8 cellular contexts compared by ENCODE assay signal in the genomic region with DNA sequence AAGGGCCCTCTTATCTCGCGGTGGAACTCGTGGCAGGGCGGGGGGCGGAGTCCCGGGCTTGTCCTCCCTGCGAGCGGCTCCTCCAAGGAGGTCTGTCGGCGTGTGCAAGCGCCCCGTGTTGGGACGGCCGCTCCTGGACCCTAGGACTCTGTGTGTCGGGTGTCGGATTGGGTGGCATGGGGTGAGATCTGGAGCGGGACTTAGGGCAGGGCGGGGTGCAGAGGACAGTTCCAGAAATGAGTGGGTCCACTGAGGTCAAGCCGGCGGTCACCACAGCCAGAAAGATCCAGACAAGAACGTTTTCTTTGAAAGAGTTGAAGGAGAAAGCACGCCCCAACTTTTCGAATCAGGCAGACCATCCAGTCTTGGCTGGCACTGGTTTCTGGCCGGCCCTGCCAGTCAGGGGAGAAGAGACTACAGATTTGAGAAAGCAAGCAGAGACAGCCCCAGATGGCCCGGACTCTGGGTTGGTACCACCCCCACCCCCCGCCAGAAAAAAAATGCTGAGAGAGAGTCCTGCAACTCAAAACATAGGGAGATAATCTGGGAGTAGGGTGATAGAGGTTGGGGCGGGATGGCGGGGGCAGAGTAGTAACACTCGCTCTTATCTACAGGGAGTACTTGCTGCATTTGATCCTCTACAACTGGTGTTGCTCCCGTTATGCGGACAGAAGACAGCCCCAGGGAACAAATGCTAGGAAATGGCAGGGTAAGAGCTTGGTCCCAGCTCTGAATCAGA. TPM values are rescaled to one million over a fixed set of nuclear protein-coding genes. Genes with fewer than 3 reads are reported as not detected.
A peak's percentile ranks its signal among the peaks of the same experiment; 100 is the strongest.
DNase-seq lines count a peak whose midpoint lies in the region; ATAC-seq and TF ChIP-seq lines count a peak whose summit lies in the region.

No MANE protein-coding gene starts in this region.

- peak overlapping the region; percentile 98 to 99 for H3K27ac Mint-ChIP-seq in activated naive CD4-positive, alpha-beta T cell treated with anti-CD3 and anti-CD28 coated beads, Interleukin-2, amount 50 U/mL, for 72 hours

- peaks cover 5 to 40% (median 38%) of the 10 kb centered on the region in 11 experiments; a peak in 21 of 22 replicates for H4K20me1 ChIP-seq in BLaER1 treated with 17β-estradiol and CSF1 and Interleukin-3, amounts not matched to agents 10 nM and 100 nM

- peaks cover 2 to 34% (median 31%) of the 10 kb centered on the region in 11 experiments; a peak in 21 of 22 replicates for H3K36me3 ChIP-seq in BLaER1 treated with 17β-estradiol and CSF1 and Interleukin-3, amounts not matched to agents 10 nM and 100 nM
- H3K36me3 ChIP-seq in left lung (peaks cover 0 to 27% of the 10 kb centered on the region in 2 donors), urinary bladder (ENCODE audit: insufficient read depth) (no peaks in the 10 kb centered on the region)

- H3K27ac ChIP-seq in BLaER1 treated with 17β-estradiol and CSF1 and Interleukin-3, amounts not matched to agents 10 nM and 100 nM: peak overlapping the region; percentile 31 to 95 (median 90); a peak in 20 of 22 replicates
- H3K27ac ChIP-seq in left lung (peak overlapping the region; percentile 92 to 98), urinary bladder (ENCODE audit: low read depth) (peak overlapping the region; percentile 46)

- intact Hi-C loops in left lung (cut with DNase I): no loop called here

- DNase-seq in activated naive CD4-positive, alpha-beta T cell treated with anti-CD3 and anti-CD28 coated beads, Interleukin-2, amount 50 U/mL, for 72 hours (ENCODE audit: low spot score in 2 of 2): no peak
- no peak for DNase-seq in left lung
- DNase-seq in ureter (ENCODE audit: low spot score): no peak
- no peak for DNase-seq in DMS114 treated with DMSO at 0.1 percent for 48 hours (lab: John Stamatoyannopoulos, UW; ENCODE audit: unreplicated experiment)
- DNase-seq in AG20443 (ENCODE audit: low spot score): no peak

- peaks cover 0 to 13% (median 0%) of the 10 kb centered on the region in 11 experiments; a peak in 3 of 22 replicates for H3K27me3 ChIP-seq in BLaER1 treated with 17β-estradiol and CSF1 and Interleukin-3, amounts not matched to agents 10 nM and 100 nM
- no peaks in the 10 kb centered on the region for H3K27me3 ChIP-seq in left lung

- no peaks in the 10 kb centered on the region for H3K9me3 Mint-ChIP-seq in activated naive CD4-positive, alpha-beta T cell treated with anti-CD3 and anti-CD28 coated beads, Interleukin-2, amount 50 U/mL, for 72 hours

- ATAC-seq in HG02571 (IDR thresholded peaks at IDR 0.05; ENCODE audit: unreplicated experiment) (peak; percentile 2), left lung (no peak)
- ATAC-seq in activated naive CD4-positive, alpha-beta T cell treated with anti-CD3 and anti-CD28 coated beads, Interleukin-2, amount 50 U/mL, for 72 hours: no peak

- H3K4me1 ChIP-seq in BLaER1 treated with 17β-estradiol and CSF1 and Interleukin-3, amounts not matched to agents 10 nM and 100 nM: peaks cover 49 to 72% (median 69%) of the 10 kb centered on the region in 10 experiments
- H3K4me1 ChIP-seq in left lung: peaks cover 13 to 67% of the 10 kb centered on the region in 2 donors
- no peaks in the 10 kb centered on the region for H3K4me1 ChIP-seq in urinary bladder (ENCODE audit: insufficient read depth)

- H3K4me3 ChIP-seq in BLaER1 treated with 17β-estradiol and CSF1 and Interleukin-3, amounts not matched to agents 10 nM and 100 nM: peak overlapping the region; percentile 63 to 98 (median 87)
- H3K4me3 ChIP-seq in left lung (peak overlapping the region; percentile 73 to 84), urinary bladder (ENCODE audit: low read depth, low read length) (peak overlapping the region; percentile 58)

- peak overlapping the region; percentile 92 to 100 (median 99) for H3K4me2 ChIP-seq in BLaER1 treated with 17β-estradiol and CSF1 and Interleukin-3, amounts not matched to agents 10 nM and 100 nM

- H3K9me3 ChIP-seq in BLaER1 treated with 17β-estradiol and CSF1 and Interleukin-3, amounts not matched to agents 10 nM and 100 nM (replicated peaks in 1 of 11): no peaks in the 10 kb centered on the region
- H3K9me3 ChIP-seq in left lung: no peaks in the 10 kb centered on the region

- H3K36me3 Mint-ChIP-seq in activated naive CD4-positive, alpha-beta T cell treated with anti-CD3 and anti-CD28 coated beads, Interleukin-2, amount 50 U/mL, for 72 hours: peaks cover 59 to 71% of the 10 kb centered on the region in 2 donors

- TF ChIP-seq CTCF in left lung (IDR thresholded peaks at IDR 0.05): no peak

- peak overlapping the region; percentile 79 to 95 (median 93) for H3K9ac ChIP-seq in BLaER1 treated with 17β-estradiol and CSF1 and Interleukin-3, amounts not matched to agents 10 nM and 100 nM

- WGBS in urinary bladder: 4% methylated on average over 31 of the region's 31 CpGs

RNA-seq across cellular contexts. Expression of gene CISH, which starts 0.8 kb away (rescaled TPM):
- 100 to 1,000 TPM; 222 to 258 TPM for total RNA-seq in activated naive CD4-positive, alpha-beta T cell treated with anti-CD3 and anti-CD28 coated beads, Interleukin-2, amount 50 U/mL, for 72 hours
- total RNA-seq in left lung (10 to 100 TPM; 42.5 to 55.2 TPM), urinary bladder (5.0 TPM), ureter (15.0 TPM)
- polyA plus RNA-seq in urinary bladder: 7.9 TPM

RNA-seq across cellular contexts. Expression of gene MAPKAPK3, which starts 4.5 kb away (rescaled TPM):
- total RNA-seq in activated naive CD4-positive, alpha-beta T cell treated with anti-CD3 and anti-CD28 coated beads, Interleukin-2, amount 50 U/mL, for 72 hours: 100 to 1,000 TPM in 1 of 2 donors, 10 to 100 TPM in 1; 94.3 to 153 TPM
- total RNA-seq in left lung (100 to 1,000 TPM in 1 of 2 donors, 10 to 100 TPM in 1; 98.6 to 118 TPM), urinary bladder (20.5 TPM), ureter (34.8 TPM)
- 23.0 TPM for polyA plus RNA-seq in urinary bladder

RNA-seq across cellular contexts. Expression of gene HEMK1, which starts 43.1 kb away (rescaled TPM):
- total RNA-seq in activated naive CD4-positive, alpha-beta T cell treated with anti-CD3 and anti-CD28 coated beads, Interleukin-2, amount 50 U/mL, for 72 hours: 10 to 100 TPM; 69.7 to 74.6 TPM
- total RNA-seq in left lung (10 to 100 TPM; 24.0 to 27.6 TPM), urinary bladder (15.0 TPM), ureter (34.4 TPM)
- 17.6 TPM for polyA plus RNA-seq in urinary bladder

RNA-seq across cellular contexts. Expression of gene C3orf18, which starts 44.9 kb away (rescaled TPM):
- total RNA-seq in activated naive CD4-positive, alpha-beta T cell treated with anti-CD3 and anti-CD28 coated beads, Interleukin-2, amount 50 U/mL, for 72 hours: 10 to 100 TPM; 21.4 to 42.4 TPM
- total RNA-seq in left lung: 1 to 10 TPM; 6.2 to 6.6 TPM
- total RNA-seq in urinary bladder: 9.3 TPM
- polyA plus RNA-seq in urinary bladder: 21.6 TPM
- 8.0 TPM for total RNA-seq in ureter
